Comparison of ENCODE assay signal across 8 cellular contexts in genomic region chr14:105486974-105487448, GRCh38. TPM values are rescaled to one million over a fixed set of nuclear protein-coding genes. Genes with fewer than 3 reads are reported as not detected.
DNase-seq lines count a peak whose midpoint lies in the region; ATAC-seq and TF ChIP-seq lines count a peak whose summit lies in the region.

No MANE protein-coding gene starts in this region.

- H3K27me3 ChIP-seq in Peyer's patch (no peaks in the 10 kb centered on the region), neuronal stem cell (ENCODE audit: control insufficient read depth in 3 of 3, insufficient read depth in 3 of 3, low read depth in 1 of 3, low read length in 3 of 3) (peaks cover 0 to 20% (median 4%) of the 10 kb centered on the region in 3 experiments)

- ATAC-seq in GM18511 (IDR thresholded peaks at IDR 0.05; ENCODE audit: unreplicated experiment): no peak
- no peak for ATAC-seq in GM19328 (IDR thresholded peaks at IDR 0.05; ENCODE audit: unreplicated experiment)

- peaks cover 0 to 8% (median 0%) of the 10 kb centered on the region in 3 donors for H3K36me3 ChIP-seq in Peyer's patch
- H3K36me3 ChIP-seq in neuronal stem cell (replicated peaks in 1 of 2; ENCODE audit: control insufficient read depth in 2 of 2, insufficient read depth in 2 of 2, low read length in 2 of 2): no peaks in the 10 kb centered on the region

- WGBS in neuronal stem cell (ENCODE audit: extremely low coverage in 2 of 2, insufficient read length in 2 of 2, insufficient replicate concordance in 1 of 2), 2 donors: no CpG with 5 or more reads among the region's 45 CpGs

- H3K9me3 ChIP-seq in Peyer's patch (no peaks in the 10 kb centered on the region), neuronal stem cell (replicated peaks in 1 of 2; ENCODE audit: control insufficient read depth in 2 of 2, insufficient read depth in 1 of 2, low read depth in 1 of 2, low read length in 2 of 2) (no peaks in the 10 kb centered on the region)

- peak overlapping the region; percentile 95 for H3K4ac ChIP-seq in neuronal stem cell (ENCODE audit: low read length)

- DNase-seq in GM10248 (ENCODE audit: extremely low spot score) (peak; percentile 61), Peyer's patch (peak; percentile 75 to 92 (median 91)), neuronal stem cell (ENCODE audit: low spot score) (no peak), GDM1 (lab: John Stamatoyannopoulos, UW) (no peak), SKM-1 treated with dmso at 0.1 percent for 144 hours (lab: John Stamatoyannopoulos, UW; ENCODE audit: unreplicated experiment) (no peak)
- peak; percentile 34 for DNase-seq in effector CD8-positive, alpha-beta T cell (lab: John Stamatoyannopoulos, UW)

- H4K8ac ChIP-seq in neuronal stem cell (ENCODE audit: low read depth, low read length): peak overlapping the region; percentile 23

- H3K79me1 ChIP-seq in neuronal stem cell (ENCODE audit: low read depth, low read length): peaks cover 9% of the 10 kb centered on the region

- H3K14ac ChIP-seq in neuronal stem cell (ENCODE audit: low read length): peak overlapping the region; percentile 99

- H3K4me2 ChIP-seq in neuronal stem cell (ENCODE audit: insufficient read depth, low read length, poor library complexity, severe bottlenecking): peak overlapping the region; percentile 73

- peak overlapping the region; percentile 99 for H2BK15ac ChIP-seq in neuronal stem cell (ENCODE audit: low read length)

- peak overlapping the region; percentile 95 for H2AK5ac ChIP-seq in neuronal stem cell (ENCODE audit: low read depth, low read length)

- H2BK120ac ChIP-seq in neuronal stem cell (ENCODE audit: low read depth, low read length): peak overlapping the region; percentile 63

- peak; percentile 57 to 59 for TF ChIP-seq POLR2A in Peyer's patch (IDR thresholded peaks at IDR 0.05)

- peak overlapping the region; percentile 97 for H3K18ac ChIP-seq in neuronal stem cell (ENCODE audit: low read length)

- CTCF ChIA-PET in GM10248 (lab: Yijun Ruan, JAX): interaction anchor here (1.5 kb wide), 2 partner anchors 16 to 116 kb away, joined by 4 to 5 read pairs; no protein-coding TSS in a partner anchor

- H3K4me1 ChIP-seq in Peyer's patch (peaks cover 13 to 81% (median 41%) of the 10 kb centered on the region in 4 donors), neuronal stem cell (ENCODE audit: control insufficient read depth in 2 of 2, insufficient read depth in 1 of 2, low read depth in 1 of 2, low read length in 2 of 2) (peaks cover 50 to 56% of the 10 kb centered on the region in 2 donors)

- peak overlapping the region; percentile 89 for H3K9ac ChIP-seq in neuronal stem cell (ENCODE audit: low read depth, low read length, poor library complexity)

- H3K23ac ChIP-seq in neuronal stem cell (ENCODE audit: low read depth, low read length, poor library complexity): peak overlapping the region; percentile 85

- TF ChIP-seq CTCF in GM10248 (IDR thresholded peaks at IDR 0.05; ENCODE audit: control extremely low read depth, extremely low read depth, low read depth, missing control alignments) (no peak), Peyer's patch (IDR thresholded peaks at IDR 0.05) (no peak)

- POLR2A ChIA-PET in GM10248 (lab: Yijun Ruan, JAX): no interaction called here

- peak overlapping the region; percentile 24 for H2AFZ ChIP-seq in neuronal stem cell (ENCODE audit: low read length)

- peak overlapping the region; percentile 60 to 74 (median 60) for H3K4me3 ChIP-seq in Peyer's patch
- H3K4me3 ChIP-seq in neuronal stem cell (ENCODE audit: low read length in 2 of 2): peak overlapping the region in 1 of 2 donors; percentile 76

- H3K27ac ChIP-seq in Peyer's patch (peak overlapping the region; percentile 87 to 99 (median 92)), neuronal stem cell (replicated peaks; ENCODE audit: low read length) (no peak overlapping the region)

- H2BK5ac ChIP-seq in neuronal stem cell (ENCODE audit: low read length): peak overlapping the region; percentile 85

- H2BK12ac ChIP-seq in neuronal stem cell (ENCODE audit: low read length): peak overlapping the region; percentile 46

- H4K91ac ChIP-seq in neuronal stem cell (ENCODE audit: low read depth, low read length, poor library complexity): peak overlapping the region; percentile 72

RNA-seq across cellular contexts. Expression of gene CRIP1, which starts 0.3 kb away (rescaled TPM):
- 100 to 1,000 TPM in 1 of 4 donors, 10 to 100 TPM in 3; 33.8 to 239 (median 37.8) TPM for total RNA-seq in Peyer's patch
- polyA plus RNA-seq in neuronal stem cell (2013, experiment 1 of 2): 98.0 TPM
- 93.7 TPM for polyA plus RNA-seq in neuronal stem cell (2013, experiment 2 of 2)

RNA-seq across cellular contexts. Expression of gene TEDC1, which starts 4.0 kb away (rescaled TPM):
- total RNA-seq in Peyer's patch: 10 to 100 TPM in 2 of 4 donors, 1 to 10 TPM in 2; 7.0 to 42.1 (median 15.1) TPM
- polyA plus RNA-seq in neuronal stem cell (2013, experiment 1 of 2): 13.4 TPM
- 11.7 TPM for polyA plus RNA-seq in neuronal stem cell (2013, experiment 2 of 2)

RNA-seq across cellular contexts. Expression of gene CRIP2, which starts 12.4 kb away (rescaled TPM):
- 10 to 100 TPM; 20.8 to 69.3 (median 41.9) TPM for total RNA-seq in Peyer's patch
- polyA plus RNA-seq in neuronal stem cell (2013, experiment 1 of 2): 16.9 TPM
- polyA plus RNA-seq in neuronal stem cell (2013, experiment 2 of 2): 15.2 TPM

RNA-seq across cellular contexts. Expression of gene TMEM121, which starts 39.4 kb away (rescaled TPM):
- 1 to 10 TPM in 2 of 4 donors, under 1 TPM in 1, not detected in 1; 0.94 to 2.5 (median 1.1) TPM for total RNA-seq in Peyer's patch
- 7.2 TPM for polyA plus RNA-seq in neuronal stem cell (2013, experiment 1 of 2)
- polyA plus RNA-seq in neuronal stem cell (2013, experiment 2 of 2): 6.3 TPM

Comparison
In these comparisons a context has a peak if more than half of its experiments do, and no peak if none do; other contexts are left out.
1. DNase-seq: peak in GM10248 (single experiment), Peyer's patch (3 of 3) and effector CD8-positive, alpha-beta T cell (single experiment); none in neuronal stem cell (single experiment), GDM1 (single experiment) and SKM-1 treated with dmso at 0.1 percent for 144 hours (single experiment).